ENCODE assay signal across 1 cellular context in the genomic region with DNA sequence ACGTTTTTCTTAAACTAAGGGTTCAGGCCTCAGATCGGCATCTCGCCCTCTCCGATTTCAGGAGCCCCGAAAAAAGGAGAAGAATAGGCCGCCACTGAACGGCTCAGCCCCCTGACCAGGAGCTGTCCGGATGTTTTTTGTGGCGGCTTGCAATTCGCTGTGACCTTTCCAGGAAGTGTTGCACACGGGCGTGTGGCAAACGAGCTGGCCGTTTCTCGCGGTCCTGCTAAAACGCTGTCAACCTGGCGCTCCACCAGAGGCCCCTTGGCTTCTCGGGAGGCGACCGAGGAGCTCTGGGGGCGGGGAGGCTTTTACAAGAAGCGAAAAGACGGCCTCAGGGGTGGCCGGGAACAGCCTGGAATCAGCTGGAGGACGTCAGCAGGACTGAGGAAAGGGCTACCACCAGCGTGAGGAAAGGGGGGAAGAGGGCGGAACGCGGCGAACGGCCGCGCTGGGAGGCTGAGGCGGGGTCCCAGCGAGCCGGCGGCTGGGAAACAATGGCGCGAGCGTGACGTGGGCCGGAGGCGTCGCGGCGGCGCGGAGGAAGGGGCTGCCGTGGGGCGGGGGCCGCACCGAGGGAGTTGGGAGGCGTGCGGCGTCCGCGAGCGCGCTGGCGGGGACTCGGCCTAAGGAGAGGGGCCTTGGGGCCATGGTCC.
TF ChIP-seq lines count a peak whose summit lies in the region.

No MANE protein-coding gene starts in this region.

TF ChIP-seq in HepG2, 621 proteins besides CTCF, POLR2A, EP300 and RAD21 (continued from another document):
- TF ChIP-seq NFAT5 (CRISPR knock-in tag; IDR thresholded peaks at IDR 0.05) (no peak), NR0B2 (CRISPR knock-in tag; IDR thresholded peaks at IDR 0.05) (peak; percentile 72; the same call in 1 of the 2 replicates), FOXA3 (CRISPR knock-in tag; IDR thresholded peaks at IDR 0.05) (0 out of 2 replicates have a peak, but pooled peaks have one; percentile 7), ZBTB40 (IDR thresholded peaks at IDR 0.05) (no peak), ZBTB40 (CRISPR knock-in tag; IDR thresholded peaks at IDR 0.05) (peak; percentile 59; the same call in 1 of the 2 replicates)
